In the genomic region with DNA sequence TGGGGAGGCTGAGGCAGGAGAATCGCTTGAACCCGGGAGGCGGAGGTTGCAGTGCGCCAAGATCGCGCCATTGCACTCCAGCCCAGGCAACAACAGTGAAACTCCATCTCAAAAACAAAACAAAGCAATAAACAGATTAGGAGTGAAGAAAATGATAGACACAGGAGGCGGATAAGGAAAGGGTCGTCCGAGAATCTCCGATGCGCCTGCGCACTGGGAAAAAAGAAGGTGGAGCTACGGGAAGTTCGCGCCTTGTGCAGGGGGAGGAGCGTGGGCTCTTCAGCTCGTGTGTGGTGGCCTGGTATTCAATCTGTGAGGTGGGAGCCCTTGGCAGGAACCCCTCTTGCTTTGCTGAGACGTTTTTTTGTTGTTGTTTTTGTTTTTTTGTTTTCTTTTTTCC, we compare ENCODE assay signal across 27 cellular contexts. TPM values are rescaled to one million over a fixed set of nuclear protein-coding genes. Genes with fewer than 3 reads are reported as not detected.
"Had no signal": no experiment of that assay in that cellular context is flagged by ENCODE, and none has a peak within 500 bp of the region (broad histone marks: within the 10 kb centered on the region; RNA-seq: fewer than 3 reads in every experiment).

No MANE protein-coding gene starts in this region.

- H3K4me3 ChIP-seq: heart right ventricle, left lung, prostate gland, right atrium auricular region, sigmoid colon, stomach, tibial artery, upper lobe of left lung had no signal

- H3K36me3 ChIP-seq: heart right ventricle, left lung, prostate gland, right atrium auricular region, sigmoid colon, stomach, tibial artery, upper lobe of left lung had no signal

- ATAC-seq: esophagus mucosa; foreskin keratinocyte; heart right ventricle; left cardiac atrium; left lung; naive thymus-derived CD4-positive, alpha-beta T cell; stimulated activated effector memory CD8-positive, alpha-beta T cell treated with anti-CD3 and anti-CD28 coated beads, Interleukin-12 subunit alpha, Interleukin-12 subunit beta, amount 100 ng/mL, for 72 hours had no signal

- H3K27ac ChIP-seq: epithelial cell of prostate, foreskin keratinocyte, heart right ventricle, left lung, prostate gland, right atrium auricular region, sigmoid colon, stomach, tibial artery, upper lobe of left lung had no signal

- FAIRE-seq: islet of Langerhans, urothelium cell line had no signal

- H3K4me1 ChIP-seq: foreskin keratinocyte, prostate gland had no signal

- H3K27me3 ChIP-seq: heart right ventricle, left lung, right atrium auricular region, sigmoid colon, stomach, tibial artery, upper lobe of left lung had no signal

- H3K27ac Mint-ChIP-seq: naive thymus-derived CD4-positive, alpha-beta T cell; nephron progenitor cell; stimulated activated effector memory CD8-positive, alpha-beta T cell treated with anti-CD3 and anti-CD28 coated beads, Interleukin-12 subunit alpha, Interleukin-12 subunit beta, amount 100 ng/mL, for 72 hours had no signal

- H3K36me3 Mint-ChIP-seq: naive thymus-derived CD4-positive, alpha-beta T cell; stimulated activated effector memory CD8-positive, alpha-beta T cell treated with anti-CD3 and anti-CD28 coated beads, Interleukin-12 subunit alpha, Interleukin-12 subunit beta, amount 100 ng/mL, for 72 hours had no signal

- DNase-seq: cortex of kidney; foreskin keratinocyte; glutamatergic neuron; heart right ventricle; hippocampal formation; left cardiac atrium; left lung; mesenchymal stem cell; midbrain; naive thymus-derived CD4-positive, alpha-beta T cell; nephron progenitor cell; nucleus accumbens; sigmoid colon; stimulated activated CD4-positive, alpha-beta T cell treated with anti-CD3 and anti-CD28 coated beads, Interleukin-2, amount 100 ng/mL, for 24 hours; stimulated activated CD4-positive, alpha-beta T cell treated with anti-CD3 and anti-CD28 coated beads, Interleukin-4, amount 100 ng/mL, for 24 hours; stimulated activated naive CD4-positive, alpha-beta T cell treated with Interleukin-2 at 50 U/mL for 16 hours; stomach; tibial artery had no signal

- H3K9me3 Mint-ChIP-seq: nephron progenitor cell; stimulated activated effector memory CD8-positive, alpha-beta T cell treated with anti-CD3 and anti-CD28 coated beads, Interleukin-12 subunit alpha, Interleukin-12 subunit beta, amount 100 ng/mL, for 72 hours had no signal

- H3K9me3 ChIP-seq: heart right ventricle, left lung, prostate gland, right atrium auricular region, sigmoid colon, stomach, tibial artery, upper lobe of left lung had no signal

- H3K4me3 Mint-ChIP-seq: naive thymus-derived CD4-positive, alpha-beta T cell; nephron progenitor cell; stimulated activated effector memory CD8-positive, alpha-beta T cell treated with anti-CD3 and anti-CD28 coated beads, Interleukin-12 subunit alpha, Interleukin-12 subunit beta, amount 100 ng/mL, for 72 hours had no signal

- H3K4me1 Mint-ChIP-seq: stimulated activated effector memory CD8-positive, alpha-beta T cell treated with anti-CD3 and anti-CD28 coated beads, Interleukin-12 subunit alpha, Interleukin-12 subunit beta, amount 100 ng/mL, for 72 hours had no signal

RNA-seq across cellular contexts. Expression of a gene that starts 47.3 kb away (rescaled TPM):
- total RNA-seq: foreskin keratinocyte, osteocyte had no signal
- polyA plus RNA-seq: foreskin keratinocyte; naive thymus-derived CD4-positive, alpha-beta T cell had no signal
